24 cellular contexts compared by ENCODE assay signal in the genomic region with DNA sequence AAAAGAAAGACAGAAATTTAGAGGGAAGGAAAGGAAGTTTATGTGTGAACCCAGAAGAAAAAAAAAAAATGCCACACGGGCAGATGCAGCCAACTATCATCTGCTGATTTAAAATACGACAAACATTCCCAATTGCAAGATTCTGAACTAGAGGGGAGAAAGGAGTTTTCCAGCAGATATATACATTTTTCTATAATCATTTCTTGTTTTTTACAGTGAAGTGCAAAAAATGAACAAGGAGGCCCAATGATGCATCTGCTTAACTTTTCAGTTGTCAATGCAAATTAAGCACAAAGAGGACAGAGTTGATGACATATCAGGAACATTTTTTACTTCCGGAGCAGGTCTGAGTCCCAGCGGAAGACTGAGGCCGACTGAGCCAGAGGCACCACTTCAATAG.
A peak's percentile ranks its signal among the peaks of the same experiment; 100 is the strongest.
DNase-seq lines count a peak whose midpoint lies in the region; ATAC-seq, FAIRE-seq and TF ChIP-seq lines count a peak whose summit lies in the region.
"Had no signal": no experiment of that assay in that cellular context is flagged by ENCODE, and none has a peak within 500 bp of the region (broad histone marks: within the 10 kb centered on the region; RNA-seq: fewer than 3 reads in every experiment).

No MANE protein-coding gene starts in this region.

- H3K9me3 Mint-ChIP-seq in endodermal cell: no peaks in the 10 kb centered on the region
- no peaks in the 10 kb centered on the region for H3K9me3 Mint-ChIP-seq in neural crest cell
- H3K9me3 Mint-ChIP-seq: CD8-positive, alpha-beta T cell had no signal

- H3K4me3 ChIP-seq in K562 (no peak overlapping the region), endodermal cell (ENCODE audit: low read length) (no peak overlapping the region), esophagus squamous epithelium (no peak overlapping the region), lower leg skin (ENCODE audit: low read depth, poor library complexity, severe bottlenecking) (no peak overlapping the region)
- H3K4me3 ChIP-seq: BLaER1 had no signal

- no peaks in the 10 kb centered on the region for H3K9me1 ChIP-seq in K562 (ENCODE audit: control insufficient read depth, insufficient read depth, low read length)

- TF ChIP-seq CTCF in K562 (IDR thresholded peaks at IDR 0.05 in 2 of 3, conservative IDR thresholded peaks at IDR 0.05 in 1 of 3; ENCODE audit: insufficient read depth in 2 of 3, low read depth in 1 of 3, low read length in 3 of 3): no peak
- TF ChIP-seq CTCF in endodermal cell (conservative IDR thresholded peaks at IDR 0.05): no peak
- no peak for TF ChIP-seq CTCF in neural crest cell (conservative IDR thresholded peaks at IDR 0.05)
- TF ChIP-seq CTCF in esophagus squamous epithelium (IDR thresholded peaks at IDR 0.05): no peak
- TF ChIP-seq CTCF in lower leg skin (IDR thresholded peaks at IDR 0.05): no peak

- H3K4me1 Mint-ChIP-seq in endodermal cell: peaks cover 29% of the 10 kb centered on the region
- H3K4me1 Mint-ChIP-seq in neural crest cell: peaks cover 69% of the 10 kb centered on the region
- H3K4me1 Mint-ChIP-seq: CD14-positive monocyte; CD4-positive, CD25-positive, alpha-beta regulatory T cell had no signal

- no peak for TF ChIP-seq RAD21 in K562 (CRISPR knock-in tag; conservative IDR thresholded peaks at IDR 0.05 in 1 of 2, IDR thresholded peaks at IDR 0.05 in 1 of 2)

- H4K20me1 ChIP-seq in K562 (replicated peaks; ENCODE audit: control insufficient read depth, insufficient read depth, low read length): no peaks in the 10 kb centered on the region
- H4K20me1 ChIP-seq: BLaER1 had no signal

- H2AFZ ChIP-seq in K562 (ENCODE audit: low read depth, low read length): no peak overlapping the region

- H3K79me2 ChIP-seq in K562 (ENCODE audit: control insufficient read depth, insufficient read depth, low read length): no peaks in the 10 kb centered on the region

- no TSS peak for BruUV-seq in K562 (replicated peaks; lab: Mats Ljungman, UMichigan)

- no peaks in the 10 kb centered on the region for H3K9me3 ChIP-seq in K562 (replicated peaks; ENCODE audit: control insufficient read depth, insufficient read depth, low read depth, low read length)
- no peaks in the 10 kb centered on the region for H3K9me3 ChIP-seq in endodermal cell (ENCODE audit: control insufficient read depth, low read length)
- no peaks in the 10 kb centered on the region for H3K9me3 ChIP-seq in esophagus squamous epithelium
- H3K9me3 ChIP-seq: BLaER1, Caco-2 had no signal

- intact Hi-C loops in K562 (cut with micrococcal nuclease) (no loop called here), left ventricle myocardium superior (cut with micrococcal nuclease) (no loop called here), esophagus squamous epithelium (cut with DNase I) (no loop called here), lower leg skin (cut with DNase I; ENCODE audit: low total_unique reads) (no loop called here)

- H3K4me3 Mint-ChIP-seq in endodermal cell (no peak overlapping the region), neural crest cell (peak overlapping the region; percentile 73)
- H3K4me3 Mint-ChIP-seq: CD14-positive monocyte; CD4-positive, CD25-positive, alpha-beta regulatory T cell; CD8-positive, alpha-beta T cell had no signal

- H3K27ac Mint-ChIP-seq in endodermal cell (no peak overlapping the region), neural crest cell (ENCODE audit: unreplicated experiment) (peak overlapping the region; percentile 82)
- H3K27ac Mint-ChIP-seq: CD14-positive monocyte; CD4-positive, CD25-positive, alpha-beta regulatory T cell; CD8-positive, alpha-beta T cell had no signal

- in situ Hi-C loops in K562 (cut with MboI): no loop called here

- no peak for ATAC-seq in K562
- ATAC-seq in left ventricle myocardium superior: no peak
- ATAC-seq: CD8-positive, alpha-beta T cell had no signal

- TF ChIP-seq POLR2A in K562 (conservative IDR thresholded peaks at IDR 0.05): no peak
- TF ChIP-seq POLR2A in esophagus squamous epithelium (IDR thresholded peaks at IDR 0.05): no peak
- TF ChIP-seq POLR2A in lower leg skin (IDR thresholded peaks at IDR 0.05): no peak

- H3K36me3 Mint-ChIP-seq in endodermal cell (ENCODE audit: low read depth) (no peaks in the 10 kb centered on the region), neural crest cell (ENCODE audit: low read depth) (no peaks in the 10 kb centered on the region)
- H3K36me3 Mint-ChIP-seq: CD14-positive monocyte; CD4-positive, CD25-positive, alpha-beta regulatory T cell; CD8-positive, alpha-beta T cell had no signal

- no peak overlapping the region for H3K4me2 ChIP-seq in K562 (ENCODE audit: insufficient read depth, low read length)
- H3K4me2 ChIP-seq: BLaER1 had no signal

- H3K36me3 ChIP-seq in K562 (ENCODE audit: control insufficient read depth, insufficient read depth, low read length): no peaks in the 10 kb centered on the region
- H3K36me3 ChIP-seq in endodermal cell (ENCODE audit: control insufficient read depth, insufficient read depth, low read length): no peaks in the 10 kb centered on the region
- no peaks in the 10 kb centered on the region for H3K36me3 ChIP-seq in esophagus squamous epithelium
- H3K36me3 ChIP-seq: BE2C, BLaER1 had no signal

- DNase-seq in K562 (ENCODE audit: extremely low read depth in 1 of 4, low spot score in 3 of 4): no peak
- no peak for DNase-seq in endodermal cell
- no peak for DNase-seq in neural crest cell (ENCODE audit: low read depth, low spot score)
- DNase-seq in left ventricle myocardium superior: no peak
- DNase-seq in esophagus squamous epithelium (lab: John Stamatoyannopoulos, UW): no peak
- no peak for DNase-seq in activated effector memory CD4-positive, alpha-beta T cell treated with anti-CD3 and anti-CD28 coated beads, Interleukin-2, amount 50 U/mL, for 16 hours
- DNase-seq in lower leg skin (ENCODE audit: low spot score in 2 of 2): no peak
- DNase-seq: 8988T; ACHN; C1 segment of cervical spinal cord; Caco-2; Calu3; CD4-positive, CD25-positive, alpha-beta regulatory T cell; CD8-positive, alpha-beta T cell; DMS79 treated with DMSO at 0.1 percent for 48 hours; GF-D8 had no signal

- H3K4me1 ChIP-seq in K562 (replicated peaks in 1 of 2; ENCODE audit: control insufficient read depth in 2 of 2, insufficient read depth in 2 of 2, low read length in 2 of 2): no peaks in the 10 kb centered on the region
- no peaks in the 10 kb centered on the region for H3K4me1 ChIP-seq in endodermal cell (ENCODE audit: control insufficient read depth, insufficient read depth, low read length)
- H3K4me1 ChIP-seq in esophagus squamous epithelium: no peaks in the 10 kb centered on the region
- H3K4me1 ChIP-seq: Caco-2 had no signal

- H3K27ac ChIP-seq in K562 (ENCODE audit: extremely low read depth, low read depth, low read length) (no peak overlapping the region), endodermal cell (ENCODE audit: low read depth, low read length) (peak overlapping the region; percentile 78), esophagus squamous epithelium (no peak overlapping the region)
- H3K27ac ChIP-seq: BLaER1 had no signal

- H3K9ac ChIP-seq in K562 (ENCODE audit: insufficient read depth in 1 of 2, low read depth in 2 of 2, low read length in 2 of 2) (no peak overlapping the region), endodermal cell (ENCODE audit: extremely low read depth, low read length, poor library complexity, severe bottlenecking) (no peak overlapping the region)
- H3K9ac ChIP-seq: BLaER1 had no signal

- POLR2A ChIA-PET in K562 (lab: Yijun Ruan, JAX): no interaction called here

- H3K27me3 ChIP-seq in K562 (ENCODE audit: control insufficient read depth in 2 of 2, insufficient read depth in 2 of 2, low read length in 2 of 2) (peaks cover 0 to 18% of the 10 kb centered on the region in 2 experiments; a peak in 1 of 5 replicates), endodermal cell (ENCODE audit: control insufficient read depth, insufficient read depth, low read length, poor library complexity, severe bottlenecking) (no peaks in the 10 kb centered on the region), esophagus squamous epithelium (peaks cover 0 to 5% (median 0%) of the 10 kb centered on the region in 4 donors)
- H3K27me3 ChIP-seq: BE2C, BLaER1 had no signal

- TF ChIP-seq EP300 in K562 (IDR thresholded peaks at IDR 0.05; ENCODE audit: low read length): no peak

- WGBS in K562 (ENCODE audit: insufficient coverage, low coverage, missing lambda C conversion rate): 5% methylated on average over 4 of the region's 5 CpGs
- 95 to 96% methylated on average over 3 to 5 of the region's 5 CpGs for WGBS in endodermal cell (ENCODE audit: insufficient coverage in 1 of 2, insufficient read length in 1 of 2), 2 experiments
- 80 to 85% methylated on average over 5 of the region's 5 CpGs for WGBS in esophagus squamous epithelium, 2 donors
- WGBS in lower leg skin, 2 donors: 86 to 90% methylated on average over 5 of the region's 5 CpGs

- no peak for FAIRE-seq in K562 (lab: Jason Lieb, UNC)
- FAIRE-seq: A204.1, D721Med, G401.6, GM12891, GM19239 had no signal

- H3K27me3 Mint-ChIP-seq in endodermal cell (ENCODE audit: insufficient read depth) (peaks cover 2% of the 10 kb centered on the region), neural crest cell (ENCODE audit: low read depth) (no peaks in the 10 kb centered on the region)
- H3K27me3 Mint-ChIP-seq: CD4-positive, CD25-positive, alpha-beta regulatory T cell had no signal

- CTCF ChIA-PET in K562 (lab: Yijun Ruan, JAX; ENCODE audit: low intra/inter-chr PET ratio): no interaction called here

TF ChIP-seq in K562, 482 proteins besides CTCF, POLR2A, EP300 and RAD21 (continues in another document):
- TF ChIP-seq, protein P1, sequence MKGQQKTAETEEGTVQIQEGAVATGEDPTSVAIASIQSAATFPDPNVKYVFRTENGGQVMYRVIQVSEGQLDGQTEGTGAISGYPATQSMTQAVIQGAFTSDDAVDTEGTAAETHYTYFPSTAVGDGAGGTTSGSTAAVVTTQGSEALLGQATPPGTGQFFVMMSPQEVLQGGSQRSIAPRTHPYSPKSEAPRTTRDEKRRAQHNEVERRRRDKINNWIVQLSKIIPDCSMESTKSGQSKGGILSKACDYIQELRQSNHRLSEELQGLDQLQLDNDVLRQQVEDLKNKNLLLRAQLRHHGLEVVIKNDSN (CRISPR knock-in tag; IDR thresholded peaks at IDR 0.05): no peak
- TF ChIP-seq TAF15 (IDR thresholded peaks at IDR 0.05; ENCODE audit: low read depth, low read length) (no peak), FUS (optimal IDR thresholded peaks at IDR 0.05; ENCODE audit: low read depth, low read length) (no peak), KDM4B (IDR thresholded peaks at IDR 0.05; ENCODE audit: borderline replicate concordance in 2 of 2, low read depth in 1 of 2) (no peak), GATAD2B (IDR thresholded peaks at IDR 0.05; ENCODE audit: borderline replicate concordance) (no peak), TAL1 (IDR thresholded peaks at IDR 0.05) (no peak), NR2C1 (IDR thresholded peaks at IDR 0.05) (0 out of 2 replicates have a peak, but pooled peaks have one; percentile 29), NR2C1 (tag; IDR thresholded peaks at IDR 0.05) (0 out of 2 replicates have a peak, but pooled peaks have one; percentile 14)
